ENCODE assay signal across 10 cellular contexts in genomic region chr11:43580735-43581369, GRCh38.
A peak's percentile ranks its signal among the peaks of the same experiment; 100 is the strongest.
DNase-seq lines count a peak whose midpoint lies in the region; ATAC-seq and TF ChIP-seq lines count a peak whose summit lies in the region.
"Had no signal": no experiment of that assay in that cellular context is flagged by ENCODE, and none has a peak within 500 bp of the region (broad histone marks: within the 10 kb centered on the region; RNA-seq: fewer than 3 reads in every experiment).

No MANE protein-coding gene starts in this region.

- peaks cover 45% of the 10 kb centered on the region for H3K27me3 ChIP-seq in CD8-positive, alpha-beta T cell (ENCODE audit: insufficient read depth, low read length)
- peaks cover 75% of the 10 kb centered on the region for H3K27me3 ChIP-seq in MM.1S (replicated peaks; ENCODE audit: insufficient read depth, low read length)

- no peak overlapping the region for H3K27ac Mint-ChIP-seq in CD8-positive, alpha-beta T cell
- no peak overlapping the region for H3K27ac Mint-ChIP-seq in nephron progenitor cell

- no peaks in the 10 kb centered on the region for H3K36me3 ChIP-seq in CD8-positive, alpha-beta T cell (ENCODE audit: insufficient read depth, low read length)
- H3K36me3 ChIP-seq in MM.1S (replicated peaks; ENCODE audit: insufficient read depth, low read length), result no peaks in the 10 kb centered on the region

- H3K36me3 Mint-ChIP-seq in CD8-positive, alpha-beta T cell, result no peaks in the 10 kb centered on the region
- H3K36me3 Mint-ChIP-seq in nephron progenitor cell (ENCODE audit: low read depth), result no peaks in the 10 kb centered on the region

- H2AFZ ChIP-seq in MM.1S (ENCODE audit: low read length), result no peak overlapping the region

- H3K9ac ChIP-seq in MM.1S (ENCODE audit: low read length), result no peak overlapping the region

- H4K20me1 ChIP-seq in MM.1S (ENCODE audit: insufficient read depth, low read length), result no peaks in the 10 kb centered on the region

- peaks cover 40% of the 10 kb centered on the region for H3K4me1 Mint-ChIP-seq in CD8-positive, alpha-beta T cell (ENCODE audit: low read depth)
- peaks cover 25% of the 10 kb centered on the region for H3K4me1 Mint-ChIP-seq in nephron progenitor cell

- CTCF ChIA-PET in CD8-positive, alpha-beta T cell (lab: Charles Lee), result interaction anchor here (1.9 kb wide), 1 partner anchor 12 kb away, joined by 5 read pairs; no protein-coding TSS in a partner anchor

- POLR2A ChIA-PET in CD8-positive, alpha-beta T cell (lab: Charles Lee), result no interaction called here

- DNase-seq in CD8-positive, alpha-beta T cell, result no peak
- no peak for DNase-seq in MM.1S
- DNase-seq in cerebellum (ENCODE audit: low spot score), result peak; percentile 90
- DNase-seq in nephron progenitor cell, result peak; percentile 39
- no peak for DNase-seq in RPMI8226
- DNase-seq in islet precursor cell, result no peak
- no peak for DNase-seq in dermis blood vessel endothelial cell
- DNase-seq: T1000 had no signal

- no peaks in the 10 kb centered on the region for H3K79me2 ChIP-seq in MM.1S (ENCODE audit: low read length)

- peak overlapping the region; percentile 19; the same call in 1 of the 2 replicates for H3K4me2 ChIP-seq in MM.1S (ENCODE audit: low read depth, low read length)

- no peaks in the 10 kb centered on the region for H3K9me3 Mint-ChIP-seq in CD8-positive, alpha-beta T cell
- peaks cover 5% of the 10 kb centered on the region for H3K9me3 Mint-ChIP-seq in nephron progenitor cell

- peak overlapping the region; percentile 27 for H3K4me3 ChIP-seq in CD8-positive, alpha-beta T cell (ENCODE audit: low read depth, low read length)
- H3K4me3 ChIP-seq in MM.1S (ENCODE audit: low read length), result peak overlapping the region; percentile 20

- peaks cover 77% of the 10 kb centered on the region for H3K27me3 Mint-ChIP-seq in CD8-positive, alpha-beta T cell (ENCODE audit: low read depth)
- peaks cover 100% of the 10 kb centered on the region for H3K27me3 Mint-ChIP-seq in nephron progenitor cell (ENCODE audit: low read depth, poor library complexity)

- H3K9me2 ChIP-seq in MM.1S (replicated peaks; ENCODE audit: insufficient read depth, low read length), result no peaks in the 10 kb centered on the region

- no peaks in the 10 kb centered on the region for H3F3A ChIP-seq in MM.1S (ENCODE audit: insufficient read depth, low read length)

- peak overlapping the region; percentile 82 for H3K4me3 Mint-ChIP-seq in CD8-positive, alpha-beta T cell
- peak overlapping the region; percentile 84 for H3K4me3 Mint-ChIP-seq in nephron progenitor cell

- no peak overlapping the region for H3K27ac ChIP-seq in CD8-positive, alpha-beta T cell (ENCODE audit: low read depth, low read length)
- no peak overlapping the region for H3K27ac ChIP-seq in MM.1S (ENCODE audit: low read length)

- TF ChIP-seq CTCF in CD8-positive, alpha-beta T cell (IDR thresholded peaks at IDR 0.05), result no peak
- TF ChIP-seq CTCF in MM.1S (IDR thresholded peaks at IDR 0.05; ENCODE audit: low read length) (no peak), nephron progenitor cell (IDR thresholded peaks at IDR 0.05) (no peak)

- H3K9me3 ChIP-seq in CD8-positive, alpha-beta T cell (ENCODE audit: low read length), result no peaks in the 10 kb centered on the region
- no peaks in the 10 kb centered on the region for H3K9me3 ChIP-seq in MM.1S (replicated peaks; ENCODE audit: insufficient read depth, low read length)

- intact Hi-C loops in CD8-positive, alpha-beta T cell (cut with DNase I, micrococcal nuclease), result no loop called here

- H3K4me1 ChIP-seq in CD8-positive, alpha-beta T cell (ENCODE audit: insufficient read depth, low read length), result peaks cover 20% of the 10 kb centered on the region
- H3K4me1 ChIP-seq in MM.1S (ENCODE audit: low read length), result peaks cover 9% of the 10 kb centered on the region

- no peak for ATAC-seq in CD8-positive, alpha-beta T cell
- no peak for ATAC-seq in HG02642 (IDR thresholded peaks at IDR 0.05; ENCODE audit: poor library complexity, unreplicated experiment)
- ATAC-seq: left lobe of liver had no signal

Comparison
In these comparisons a context has a peak if more than half of its experiments do, and no peak if none do; other contexts are left out.
1. DNase-seq: peak in cerebellum (single experiment) and nephron progenitor cell (single experiment); none in CD8-positive, alpha-beta T cell (0 of 7), MM.1S (single experiment), RPMI8226 (single experiment), islet precursor cell (single experiment) and dermis blood vessel endothelial cell (single experiment).